Comparison of ENCODE assay signal across 24 cellular contexts in the genomic region with DNA sequence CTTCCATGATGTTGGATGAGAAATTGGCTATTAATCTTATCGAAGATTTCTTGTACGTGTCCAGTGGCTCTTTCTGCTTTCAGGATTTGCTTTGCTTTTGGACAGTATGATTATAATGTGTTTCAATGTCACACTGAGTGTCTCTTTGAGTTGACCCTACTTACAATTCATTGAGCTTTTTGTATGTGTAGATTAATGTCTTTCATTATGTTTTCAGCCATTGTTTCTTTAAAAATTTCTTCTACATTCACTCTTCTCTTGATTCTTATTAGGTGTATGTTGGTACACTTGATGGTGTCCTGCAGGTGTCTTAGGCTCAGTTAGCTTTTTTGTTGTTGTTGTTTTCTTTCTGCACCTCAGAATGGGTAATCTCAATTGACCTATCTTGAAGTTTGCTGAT. TPM values are rescaled to one million over a fixed set of nuclear protein-coding genes. Genes with fewer than 3 reads are reported as not detected.
"Had no signal": no experiment of that assay in that cellular context is flagged by ENCODE, and none has a peak within 500 bp of the region (broad histone marks: within the 10 kb centered on the region; RNA-seq: fewer than 3 reads in every experiment).

No MANE protein-coding gene starts in this region.

- H3K9me3 ChIP-seq: pancreas, right lobe of liver, stomach, testis had no signal

- ATAC-seq: activated T-cell treated with anti-CD3 and anti-CD28 coated beads, Interleukin-2, amount 50 U/mL, for 4 hours; esophagus mucosa; gastroesophageal sphincter; heart left ventricle; pancreas; right lobe of liver; T-helper 17 cell had no signal

- H3K4me3 ChIP-seq: gastroesophageal sphincter, heart left ventricle, left ventricle myocardium inferior, pancreas, right lobe of liver, stomach, testis had no signal

- DNase-seq: activated CD4-positive, CD25-positive, alpha-beta regulatory T cell treated with anti-CD3 and anti-CD28 coated beads, Interleukin-2, amount 50 U/mL, for 72 hours; activated CD8-positive, alpha-beta memory T cell treated with anti-CD3 and anti-CD28 coated beads, Interleukin-2, amount 50 U/mL, for 4 hours; activated effector memory CD4-positive, alpha-beta T cell treated with anti-CD3 and anti-CD28 coated beads, Interleukin-2, amount 50 U/mL, for 16 hours; activated naive CD4-positive, alpha-beta T cell treated with anti-CD3 and anti-CD28 coated beads, Interleukin-2, amount 50 U/mL, for 16 hours; activated T-cell treated with anti-CD3 and anti-CD28 coated beads, Interleukin-2, amount 50 U/mL, for 4 hours; cerebellar nuclear complex; cortex of kidney; heart left ventricle; kidney glomerular epithelial cell; left ventricle myocardium inferior; mammary epithelial cell; right lobe of liver; small intestine; stimulated activated CD4-positive, alpha-beta T cell treated with anti-CD3 and anti-CD28 coated beads, Interleukin-15, amount 100 ng/mL, for 24 hours; stimulated activated CD4-positive, alpha-beta T cell treated with anti-CD3 and anti-CD28 coated beads, Interleukin-2, amount 100 ng/mL, for 48 hours; stomach; T-helper 17 cell; testis had no signal

- FAIRE-seq: bronchial epithelial cell, pancreas, small intestine had no signal

- H3K27me3 Mint-ChIP-seq: T-helper 17 cell, type B pancreatic cell had no signal

- H3K27ac Mint-ChIP-seq: type B pancreatic cell had no signal

- H3K4me3 Mint-ChIP-seq: activated T-cell treated with anti-CD3 and anti-CD28 coated beads, Interleukin-2, amount 50 U/mL, for 4 hours; T-helper 17 cell; type B pancreatic cell had no signal

- H3K27me3 ChIP-seq: gastroesophageal sphincter, heart left ventricle, pancreas, right lobe of liver, stomach, testis had no signal

- H3K9me3 Mint-ChIP-seq: activated T-cell treated with anti-CD3 and anti-CD28 coated beads, Interleukin-2, amount 50 U/mL, for 4 hours; type B pancreatic cell had no signal

- H3K27ac ChIP-seq: gastroesophageal sphincter, heart left ventricle, left ventricle myocardium inferior, pancreas, right lobe of liver, stomach, testis, VCaP had no signal

RNA-seq across cellular contexts. Expression of a gene that starts 16.6 kb away (rescaled TPM):
- total RNA-seq: activated T-cell treated with anti-CD3 and anti-CD28 coated beads, Interleukin-2, amount 50 U/mL, for 4 hours; bronchial epithelial cell; T-helper 17 cell had no signal
